Comparison of ENCODE assay signal across 30 cellular contexts in genomic region chr11:32366671-32367070, GRCh38.
DNase-seq lines count a peak whose midpoint lies in the region; ATAC-seq, FAIRE-seq and TF ChIP-seq lines count a peak whose summit lies in the region.
"Had no signal": no experiment of that assay in that cellular context is flagged by ENCODE, and none has a peak within 500 bp of the region (broad histone marks: within the 10 kb centered on the region; RNA-seq: fewer than 3 reads in every experiment).

No MANE protein-coding gene starts in this region.

- no peak overlapping the region for H2AK5ac ChIP-seq in trophoblast cell (ENCODE audit: low read length)

- no peak for ATAC-seq in HG02970 (IDR thresholded peaks at IDR 0.05; ENCODE audit: low FRiP score, unreplicated experiment)
- ATAC-seq: activated naive CD8-positive, alpha-beta T cell treated with anti-CD3 and anti-CD28 coated beads, Interleukin-2, amount 50 U/mL, for 24 hours; activated T-cell treated with anti-CD3 and anti-CD28 coated beads, Interleukin-2, amount 50 U/mL, for 4 hours; left ventricle myocardium superior; naive thymus-derived CD8-positive, alpha-beta T cell; upper lobe of right lung had no signal

- H3K9me3 ChIP-seq in trophoblast cell (ENCODE audit: insufficient read depth, low read depth, low read length) = peaks cover 6% of the 10 kb centered on the region
- H3K9me3 ChIP-seq: upper lobe of right lung had no signal

- H3K36me3 ChIP-seq in trophoblast cell (ENCODE audit: control insufficient read depth in 1 of 2, insufficient read depth in 2 of 2, low read length in 2 of 2) = no peaks in the 10 kb centered on the region
- H3K36me3 ChIP-seq: Peyer's patch, upper lobe of right lung had no signal

- H2BK12ac ChIP-seq in trophoblast cell (ENCODE audit: low read length) = no peak overlapping the region

- no peak for TF ChIP-seq CTCF in fibroblast of the aortic adventitia (IDR thresholded peaks at IDR 0.05; ENCODE audit: insufficient read depth, low read length)

- H2BK5ac ChIP-seq in trophoblast cell (ENCODE audit: low read depth, low read length, poor library complexity) = peak overlapping the region; percentile 46

- H4K91ac ChIP-seq in trophoblast cell (ENCODE audit: low read depth, low read length) = no peak overlapping the region

- no peaks in the 10 kb centered on the region for H3K27me3 ChIP-seq in trophoblast cell (ENCODE audit: insufficient read depth, low read length)
- H3K27me3 ChIP-seq: Peyer's patch, upper lobe of right lung had no signal

- no peak overlapping the region for H3K14ac ChIP-seq in trophoblast cell (ENCODE audit: low read length)

- peaks cover 5 to 6% of the 10 kb centered on the region in 2 experiments for H3K4me1 ChIP-seq in trophoblast cell (ENCODE audit: control insufficient read depth in 1 of 2, insufficient read depth in 2 of 2, low read length in 2 of 2)
- H3K4me1 ChIP-seq: Peyer's patch, upper lobe of right lung had no signal

- H2AFZ ChIP-seq in trophoblast cell (ENCODE audit: insufficient read depth, low read length, poor library complexity) = no peak overlapping the region
- H2AFZ ChIP-seq: GM23248 had no signal

- H3K4me2 ChIP-seq in trophoblast cell (ENCODE audit: low read length) = no peak overlapping the region

- H3K4me3 ChIP-seq in fibroblast of the aortic adventitia (ENCODE audit: low read depth, low read length) (no peak overlapping the region), trophoblast cell (ENCODE audit: low read depth, low read length) (no peak overlapping the region)
- H3K4me3 ChIP-seq: GM23248, Peyer's patch, upper lobe of right lung had no signal

- H3K79me2 ChIP-seq in trophoblast cell (ENCODE audit: control insufficient read depth, insufficient read depth, low read length, poor library complexity) = peaks cover 3% of the 10 kb centered on the region

- no peak overlapping the region for H3K23ac ChIP-seq in trophoblast cell (ENCODE audit: low read length)

- peaks cover 2% of the 10 kb centered on the region for H3K79me1 ChIP-seq in trophoblast cell (ENCODE audit: low read length)

- peak; percentile 8 for DNase-seq in EL
- DNase-seq in RCC 7860 (ENCODE audit: low spot score) = peak; percentile 24
- peak; percentile 52 for DNase-seq in fibroblast of the aortic adventitia (ENCODE audit: low read depth)
- DNase-seq in trophoblast cell = peak in 1 of 2 donors; percentile 12
- DNase-seq in NCI-H2171 (lab: John Stamatoyannopoulos, UW) = no peak
- no peak for DNase-seq in ureter (ENCODE audit: low spot score)
- DNase-seq in germinal center (ENCODE audit: low spot score) = no peak
- DNase-seq: activated CD4-positive, alpha-beta T cell treated with anti-CD3 and anti-CD28 coated beads, Interleukin-2, amount 10 ng/mL, durations not matched to agents 24 days and 14 days; activated gamma-delta T cell treated with Interleukin-2 at 50 U/mL for 16 hours; activated naive CD8-positive, alpha-beta T cell treated with anti-CD3 and anti-CD28 coated beads, Interleukin-2, amount 50 U/mL, for 24 hours; activated T-cell treated with anti-CD3 and anti-CD28 coated beads, Interleukin-2, amount 50 U/mL, for 4 hours; effector CD8-positive, alpha-beta T cell; foreskin fibroblast; GM23248; left ventricle myocardium superior; naive thymus-derived CD8-positive, alpha-beta T cell; NCI-H1092 treated with DMSO at 0.1 percent for 48 hours; NCI-H187 treated with DMSO at 0.1 percent for 48 hours; NCI-H526 treated with DMSO at 0.1 percent for 48 hours; Peyer's patch; retina; stimulated activated CD4-positive, alpha-beta T cell treated with anti-CD3 and anti-CD28 coated beads, Interleukin-4, amount 100 ng/mL, for 1 hour; substantia nigra; SW 1271; upper lobe of right lung had no signal

- peak overlapping the region; percentile 68 for H3K27ac ChIP-seq in trophoblast cell (ENCODE audit: low read depth, low read length)
- H3K27ac ChIP-seq: C4-2B, epithelial cell of prostate, GM23248, Peyer's patch, upper lobe of right lung had no signal

- H4K12ac ChIP-seq in trophoblast cell (ENCODE audit: low read depth, low read length) = no peak overlapping the region

- no peak overlapping the region for H3K9ac ChIP-seq in trophoblast cell (ENCODE audit: low read length)
- H3K9ac ChIP-seq: GM23248 had no signal

- no peak overlapping the region for H3K4ac ChIP-seq in trophoblast cell (ENCODE audit: low read depth, low read length)

- WGBS in trophoblast cell (ENCODE audit: extremely low coverage, insufficient coverage, insufficient read length) = no CpG with 5 or more reads among the region's 1 CpG

- H4K8ac ChIP-seq in trophoblast cell (ENCODE audit: low read depth, low read length) = no peak overlapping the region

- H2BK120ac ChIP-seq in trophoblast cell (ENCODE audit: insufficient read depth, low read length, poor library complexity) = no peak overlapping the region

- H3K18ac ChIP-seq in trophoblast cell (ENCODE audit: low read length) = no peak overlapping the region

- FAIRE-seq in RCC 7860 (lab: Jason Lieb, UNC) = no peak
- FAIRE-seq: colon, D721Med had no signal

Comparison
In these comparisons a context has a peak if more than half of its experiments do, and no peak if none do; other contexts are left out.
1. DNase-seq: peak in EL (single experiment), RCC 7860 (single experiment) and fibroblast of the aortic adventitia (single experiment); none in NCI-H2171 (single experiment), ureter (single experiment) and germinal center (single experiment).